27 cellular contexts compared by ENCODE assay signal in the genomic region with DNA sequence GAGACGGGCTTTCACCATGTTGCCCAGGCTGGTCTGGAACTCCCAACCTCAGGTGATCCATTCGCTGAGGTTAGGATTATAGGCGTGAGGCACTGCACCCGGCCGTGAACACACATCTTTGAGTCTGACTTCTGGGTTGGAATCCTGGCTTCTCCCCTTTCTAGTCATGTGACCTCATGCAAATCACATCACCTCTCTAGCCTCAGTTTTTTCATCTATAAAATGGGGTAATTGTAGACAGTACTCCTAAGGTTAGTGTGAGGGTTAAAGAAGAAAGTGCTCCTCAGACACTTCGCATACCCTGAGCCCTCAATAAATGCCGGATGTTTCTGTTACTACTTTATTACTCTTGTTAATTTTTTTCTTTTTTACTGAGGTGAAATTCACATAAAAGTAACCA.
"Had no signal": no experiment of that assay in that cellular context is flagged by ENCODE, and none has a peak within 500 bp of the region (broad histone marks: within the 10 kb centered on the region; RNA-seq: fewer than 3 reads in every experiment).

No MANE protein-coding gene starts in this region.

- H3K36me3 ChIP-seq: uterus had no signal

- DNase-seq: stimulated activated CD4-positive, alpha-beta T cell treated with anti-CD3 and anti-CD28 coated beads, Interleukin-2, amount 100 ng/mL, for 48 hours; stimulated activated CD4-positive, alpha-beta T cell treated with anti-CD3 and anti-CD28 coated beads, Interleukin-4, amount 100 ng/mL, for 1 hour; stimulated activated CD4-positive, alpha-beta T cell treated with anti-CD3 and anti-CD28 coated beads, Interleukin-4, amount 100 ng/mL, for 24 hours; stimulated activated CD4-positive, alpha-beta T cell treated with anti-CD3 and anti-CD28 coated beads, Interleukin-4, amount 100 ng/mL, for 4 hours; stimulated activated CD8-positive, alpha-beta memory T cell treated with anti-CD3 and anti-CD28 coated beads, Interleukin-4, amount 100 ng/mL, for 48 hours; stimulated activated naive B cell treated with anti-CD40 and anti-IgM and Interleukin-4, amounts not matched to agents 10 μg/mL and 1 μg/mL and 100 μg/mL, for 72 hours; stimulated activated naive CD4-positive, alpha-beta T cell; stimulated activated naive CD4-positive, alpha-beta T cell treated with Interleukin-2 at 50 U/mL for 16 hours; stimulated activated naive CD8-positive, alpha-beta T cell treated with anti-CD3 and anti-CD28 coated beads, Interleukin-15, amount 100 ng/mL, for 72 hours; stimulated activated naive CD8-positive, alpha-beta T cell treated with anti-CD3 and anti-CD28 coated beads, Interleukin-15, Interleukin-2, amounts not matched to agents 100 U/mL and 50 U/mL, for 24 hours; stomach; substantia nigra; testis; thyroid gland; tibial artery; transverse colon; trophoblast cell; upper lobe of left lung; upper lobe of right lung; uterus had no signal

- FAIRE-seq: urothelium cell line had no signal

- H3K4me1 ChIP-seq: stomach, suprapubic skin, testis, thyroid gland, tibial artery, tibial nerve, transverse colon, upper lobe of left lung, upper lobe of right lung, uterus, vagina had no signal

- H3K4me3 ChIP-seq: stomach, suprapubic skin, testis, thoracic aorta, thyroid gland, tibial artery, tibial nerve, transverse colon, upper lobe of left lung, upper lobe of right lung, uterus, vagina had no signal

- H3K27me3 ChIP-seq: suprapubic skin, testis, thyroid gland, tibial nerve, transverse colon, upper lobe of left lung, upper lobe of right lung, uterus, vagina had no signal

- ATAC-seq: stimulated activated effector memory CD8-positive, alpha-beta T cell treated with anti-CD3 and anti-CD28 coated beads, Interleukin-12 subunit alpha, Interleukin-12 subunit beta, amount 100 ng/mL, for 72 hours; stimulated activated memory B cell treated with anti-CD40 and anti-IgM and Interleukin-4, amounts not matched to agents 10 μg/mL and 1 μg/mL and 100 μg/mL, for 72 hours; stimulated activated naive B cell treated with anti-CD40 and anti-IgM and Interleukin-4, amounts not matched to agents 10 μg/mL and 1 μg/mL and 100 μg/mL, for 72 hours; stimulated activated naive CD8-positive, alpha-beta T cell treated with anti-CD3 and anti-CD28 coated beads, Interleukin-15, amount 100 ng/mL, for 72 hours; stimulated activated naive CD8-positive, alpha-beta T cell treated with anti-CD3 and anti-CD28 coated beads, Interleukin-15, Interleukin-2, amounts not matched to agents 100 U/mL and 50 U/mL, for 24 hours; upper lobe of right lung had no signal

- H3K9me3 ChIP-seq: stomach, suprapubic skin, testis, thoracic aorta, thyroid gland, tibial artery, tibial nerve, transverse colon, upper lobe of left lung, upper lobe of right lung, uterus, vagina had no signal

- H3K27ac ChIP-seq: stomach, suprapubic skin, testis, thoracic aorta, thyroid gland, tibial artery, tibial nerve, transverse colon, upper lobe of left lung, upper lobe of right lung, uterus, vagina had no signal
